ENCODE assay signal across 28 cellular contexts in genomic region chr3:124456506-124456905, GRCh38.
"Had no signal": no experiment of that assay in that cellular context is flagged by ENCODE, and none has a peak within 500 bp of the region (broad histone marks: within the 10 kb centered on the region; RNA-seq: fewer than 3 reads in every experiment).

No MANE protein-coding gene starts in this region.

- H3K4me1 Mint-ChIP-seq: T-cell had no signal

- H3K4me3 Mint-ChIP-seq: activated naive CD8-positive, alpha-beta T cell; activated T-cell treated with anti-CD3 and anti-CD28 coated beads, Interleukin-2, amount 50 U/mL, for 4 hours; effector memory CD8-positive, alpha-beta T cell; natural killer cell treated with Interleukin-12 subunit alpha and Interleukin-12 subunit beta and Interleukin-15 and Interleukin-18, amount 100 ng/mL, for 72 hours; T-cell had no signal

- DNase-seq: activated CD4-positive, alpha-beta T cell treated with anti-CD3 and anti-CD28 coated beads for 4 hours; activated CD4-positive, alpha-beta T cell treated with anti-CD3 and anti-CD28 coated beads, Interleukin-2, amount 50 U/mL, for 48 hours; activated CD4-positive, CD25-positive, alpha-beta regulatory T cell; activated CD8-positive, alpha-beta memory T cell treated with anti-CD3 and anti-CD28 coated beads, Interleukin-2, amount 50 U/mL, for 48 hours; activated naive CD4-positive, alpha-beta T cell; activated T-cell treated with anti-CD3 and anti-CD28 coated beads, Interleukin-2, amount 50 U/mL, for 4 hours; adrenal gland; dorsolateral prefrontal cortex; effector memory CD8-positive, alpha-beta T cell; left lung; pancreas; psoas muscle; stimulated activated CD4-positive, alpha-beta T cell treated with anti-CD3 and anti-CD28 coated beads, Interleukin-12 subunit alpha, Interleukin-12 subunit beta, amount 100 ng/mL, for 4 hours; stimulated activated CD4-positive, alpha-beta T cell treated with anti-CD3 and anti-CD28 coated beads, Interleukin-4, amount 100 ng/mL, for 4 hours; stimulated activated naive CD8-positive, alpha-beta T cell treated with anti-CD3 and anti-CD28 coated beads, Interleukin-15, Interleukin-2, amounts not matched to agents 100 U/mL and 50 U/mL, for 24 hours; T-cell; upper lobe of left lung had no signal

- ATAC-seq: activated T-cell treated with anti-CD3 and anti-CD28 coated beads, Interleukin-2, amount 50 U/mL, for 4 hours; effector memory CD8-positive, alpha-beta T cell; esophagus mucosa; left lung; natural killer cell treated with Interleukin-12 subunit alpha and Interleukin-12 subunit beta and Interleukin-15 and Interleukin-18, amount 100 ng/mL, for 72 hours; pancreas; psoas muscle; right cardiac atrium; stimulated activated naive CD8-positive, alpha-beta T cell treated with anti-CD3 and anti-CD28 coated beads, Interleukin-15, Interleukin-2, amounts not matched to agents 100 U/mL and 50 U/mL, for 24 hours; T-cell had no signal

- H3K27ac Mint-ChIP-seq: activated naive CD8-positive, alpha-beta T cell; activated T-helper 2 cell treated with anti-CD3 and anti-CD28 coated beads, Interferon-gamma antibody, Interleukin-2, Interleukin-4, amounts not matched to agents 10 μg/mL and 5 μg/mL and 100 μg/mL, durations not matched to agents 14 hours and 24 hours and 36 hours; effector memory CD8-positive, alpha-beta T cell; natural killer cell treated with Interleukin-12 subunit alpha and Interleukin-12 subunit beta and Interleukin-15 and Interleukin-18, amount 100 ng/mL, for 72 hours; T-cell had no signal

- H3K4me3 ChIP-seq: adrenal gland, ascending aorta, cardiac muscle cell, dorsolateral prefrontal cortex, left lung, pancreas, psoas muscle, upper lobe of left lung had no signal

- H3K4me1 ChIP-seq: adrenal gland, ascending aorta, left lung, pancreas, psoas muscle, upper lobe of left lung had no signal

- H3K36me3 Mint-ChIP-seq: activated naive CD8-positive, alpha-beta T cell; natural killer cell treated with Interleukin-12 subunit alpha and Interleukin-12 subunit beta and Interleukin-15 and Interleukin-18, amount 100 ng/mL, for 72 hours; T-cell had no signal

- H3K9me3 ChIP-seq: adrenal gland, ascending aorta, left lung, neutrophil, pancreas, psoas muscle, upper lobe of left lung had no signal

- H3K9me3 Mint-ChIP-seq: activated T-cell treated with anti-CD3 and anti-CD28 coated beads, Interleukin-2, amount 50 U/mL, for 4 hours; activated T-helper 2 cell treated with anti-CD3 and anti-CD28 coated beads, Interferon-gamma antibody, Interleukin-2, Interleukin-4, amounts not matched to agents 10 μg/mL and 5 μg/mL and 100 μg/mL, durations not matched to agents 14 hours and 24 hours and 36 hours; natural killer cell treated with Interleukin-12 subunit alpha and Interleukin-12 subunit beta and Interleukin-15 and Interleukin-18, amount 100 ng/mL, for 72 hours had no signal

- H3K27ac ChIP-seq: adrenal gland, ascending aorta, cardiac muscle cell, left lung, neutrophil, pancreas, psoas muscle, upper lobe of left lung had no signal

- FAIRE-seq: endothelial cell of umbilical vein, frontal cortex, keratinocyte, pancreas had no signal

- H3K27me3 ChIP-seq: adrenal gland, ascending aorta, cardiac muscle cell, dorsolateral prefrontal cortex, left lung, pancreas, upper lobe of left lung had no signal

- H3K36me3 ChIP-seq: adrenal gland, cardiac muscle cell, left lung, neutrophil, pancreas, upper lobe of left lung had no signal
